In the genomic region with DNA sequence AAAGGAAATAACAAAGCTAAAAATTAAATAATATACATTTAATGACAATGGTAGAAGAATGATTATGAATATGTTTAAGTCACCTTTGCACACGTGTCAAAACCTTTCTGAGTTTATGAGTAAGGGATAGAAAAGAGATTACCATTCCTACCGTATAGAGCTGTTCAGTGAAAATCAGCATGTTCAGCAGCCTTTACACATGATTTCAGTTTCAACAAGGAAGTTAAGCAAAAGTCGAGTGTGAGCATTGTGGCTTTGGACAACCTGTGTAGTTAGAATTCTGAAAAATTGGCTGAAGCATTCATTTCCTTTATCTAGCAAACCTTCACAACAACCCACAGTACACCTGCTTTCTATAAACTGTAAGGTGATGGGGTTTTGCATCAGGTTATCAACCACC, we compare ENCODE assay signal across 18 cellular contexts.
DNase-seq lines count a peak whose midpoint lies in the region; ATAC-seq, FAIRE-seq and TF ChIP-seq lines count a peak whose summit lies in the region.
"Had no signal": no experiment of that assay in that cellular context is flagged by ENCODE, and none has a peak within 500 bp of the region (broad histone marks: within the 10 kb centered on the region; RNA-seq: fewer than 3 reads in every experiment).

No MANE protein-coding gene starts in this region.

- no peaks in the 10 kb centered on the region for H3K36me3 ChIP-seq in keratinocyte (ENCODE audit: control insufficient read depth in 2 of 2, extremely low read depth in 1 of 2, insufficient read depth in 2 of 2, low read length in 2 of 2)
- H3K36me3 ChIP-seq in neuronal stem cell (replicated peaks in 1 of 2; ENCODE audit: control insufficient read depth in 2 of 2, insufficient read depth in 2 of 2, low read length in 2 of 2) = no peaks in the 10 kb centered on the region
- H3K36me3 ChIP-seq in suprapubic skin = no peaks in the 10 kb centered on the region
- H3K36me3 ChIP-seq: gastroesophageal sphincter, neutrophil, uterus had no signal

- no peak overlapping the region for H2BK120ac ChIP-seq in neuronal stem cell (ENCODE audit: low read depth, low read length)

- H3K9ac ChIP-seq in keratinocyte (ENCODE audit: control insufficient read depth, extremely low read depth, insufficient read depth, low read length) (no peak overlapping the region), neuronal stem cell (ENCODE audit: low read depth, low read length, poor library complexity) (no peak overlapping the region)

- H3K27ac ChIP-seq in keratinocyte (ENCODE audit: control insufficient read depth, insufficient read depth, low read length) (no peak overlapping the region), neuronal stem cell (replicated peaks; ENCODE audit: low read length) (no peak overlapping the region), suprapubic skin (no peak overlapping the region)
- H3K27ac ChIP-seq: C4-2B, gastroesophageal sphincter, neutrophil, uterus had no signal

- no peaks in the 10 kb centered on the region for H3K79me2 ChIP-seq in keratinocyte (ENCODE audit: control insufficient read depth, insufficient read depth, low read length)

- no peak overlapping the region for H3K14ac ChIP-seq in neuronal stem cell (ENCODE audit: low read length)

- no peak for TF ChIP-seq CTCF in keratinocyte (optimal IDR thresholded peaks at IDR 0.05 in 1 of 3, IDR thresholded peaks at IDR 0.05 in 1 of 3, conservative IDR thresholded peaks at IDR 0.05 in 1 of 3; ENCODE audit: extremely low read depth in 1 of 3, insufficient read depth in 2 of 3, low read length in 3 of 3)
- TF ChIP-seq CTCF in suprapubic skin (IDR thresholded peaks at IDR 0.05) = no peak

- H3K4me3 ChIP-seq in keratinocyte (ENCODE audit: control insufficient read depth in 2 of 3, extremely low read depth in 1 of 3, insufficient read depth in 2 of 3, low read depth in 1 of 3, low read length in 3 of 3) (no peak overlapping the region), neuronal stem cell (ENCODE audit: low read length in 2 of 2) (no peak overlapping the region), suprapubic skin (no peak overlapping the region)
- H3K4me3 ChIP-seq: gastroesophageal sphincter, uterus had no signal

- FAIRE-seq in keratinocyte (lab: Jason Lieb, UNC) = peak; percentile 34

- no peak overlapping the region for H3K4me2 ChIP-seq in keratinocyte (ENCODE audit: control insufficient read depth, extremely low read depth, insufficient read depth, low read depth, low read length)
- H3K4me2 ChIP-seq in neuronal stem cell (ENCODE audit: insufficient read depth, low read length, poor library complexity, severe bottlenecking) = no peak overlapping the region

- ATAC-seq in GM18870 (IDR thresholded peaks at IDR 0.05; ENCODE audit: unreplicated experiment) (peak; percentile 94), GM21619 (IDR thresholded peaks at IDR 0.05; ENCODE audit: unreplicated experiment) (peak; percentile 72), HG03439 (IDR thresholded peaks at IDR 0.05; ENCODE audit: unreplicated experiment) (peak; percentile 79)
- ATAC-seq: activated T-cell treated with anti-CD3 and anti-CD28 coated beads, Interleukin-2, amount 50 U/mL, for 4 hours; gastroesophageal sphincter; Panc1 had no signal

- H2AK5ac ChIP-seq in neuronal stem cell (ENCODE audit: low read depth, low read length) = no peak overlapping the region

- no peak overlapping the region for H2BK12ac ChIP-seq in neuronal stem cell (ENCODE audit: low read length)

- no peaks in the 10 kb centered on the region for H4K20me1 ChIP-seq in keratinocyte (ENCODE audit: control insufficient read depth, extremely low read depth, insufficient read depth, low read length)

- H4K91ac ChIP-seq in neuronal stem cell (ENCODE audit: low read depth, low read length, poor library complexity) = no peak overlapping the region

- H3K23ac ChIP-seq in neuronal stem cell (ENCODE audit: low read depth, low read length, poor library complexity) = no peak overlapping the region

- H4K8ac ChIP-seq in neuronal stem cell (ENCODE audit: low read depth, low read length) = no peak overlapping the region

- H3K9me3 ChIP-seq in keratinocyte (ENCODE audit: control insufficient read depth, low read depth, low read length) = no peaks in the 10 kb centered on the region
- no peaks in the 10 kb centered on the region for H3K9me3 ChIP-seq in neuronal stem cell (replicated peaks in 1 of 2; ENCODE audit: control insufficient read depth in 2 of 2, insufficient read depth in 1 of 2, low read depth in 1 of 2, low read length in 2 of 2)
- H3K9me3 ChIP-seq in suprapubic skin = no peaks in the 10 kb centered on the region
- H3K9me3 ChIP-seq: gastroesophageal sphincter, neutrophil, uterus had no signal

- H3K4ac ChIP-seq in neuronal stem cell (ENCODE audit: low read length) = no peak overlapping the region

- no peak for TF ChIP-seq EP300 in suprapubic skin (IDR thresholded peaks at IDR 0.05)

- H2BK15ac ChIP-seq in neuronal stem cell (ENCODE audit: low read length) = no peak overlapping the region

- H2BK5ac ChIP-seq in neuronal stem cell (ENCODE audit: low read length) = no peak overlapping the region

- no peaks in the 10 kb centered on the region for H3K4me1 ChIP-seq in keratinocyte (ENCODE audit: control insufficient read depth, extremely low read depth, insufficient read depth, low read length)
- H3K4me1 ChIP-seq in neuronal stem cell (ENCODE audit: control insufficient read depth in 2 of 2, insufficient read depth in 1 of 2, low read depth in 1 of 2, low read length in 2 of 2) = no peaks in the 10 kb centered on the region
- H3K4me1 ChIP-seq in suprapubic skin = no peaks in the 10 kb centered on the region
- H3K4me1 ChIP-seq: gastroesophageal sphincter, uterus had no signal

- DNase-seq in keratinocyte (ENCODE audit: low read depth, low spot score) (no peak), neuronal stem cell (ENCODE audit: low spot score) (no peak), kidney tubule cell (ENCODE audit: low spot score) (no peak), suprapubic skin (ENCODE audit: low spot score in 2 of 2) (no peak)
- DNase-seq: activated CD4-positive, alpha-beta T cell treated with anti-CD3 and anti-CD28 coated beads, Interleukin-2, amount 10 ng/mL, durations not matched to agents 7 days and 5 days; activated T-cell treated with anti-CD3 and anti-CD28 coated beads, Interleukin-2, amount 50 U/mL, for 4 hours; cerebellar nuclear complex; mesendoderm; NCI-H1048; stimulated activated naive CD4-positive, alpha-beta T cell treated with Interleukin-2 at 50 U/mL for 16 hours; uterus had no signal

- dilution Hi-C loops in keratinocyte (cut with MboI; ENCODE audit: extremely low pct_ligation_motif_present, low sequenced_read_pairs) = no loop called here

- H2AFZ ChIP-seq in keratinocyte (ENCODE audit: control insufficient read depth, low read length) (no peak overlapping the region), neuronal stem cell (ENCODE audit: low read length) (no peak overlapping the region)

- H3K79me1 ChIP-seq in neuronal stem cell (ENCODE audit: low read depth, low read length) = no peaks in the 10 kb centered on the region

- WGBS in neuronal stem cell (ENCODE audit: extremely low coverage in 2 of 2, insufficient read length in 2 of 2, insufficient replicate concordance in 1 of 2), 2 donors = no CpG with 5 or more reads among the region's 3 CpGs
- 79% methylated on average over 3 of the region's 3 CpGs for WGBS in suprapubic skin

- no peak overlapping the region for H3K18ac ChIP-seq in neuronal stem cell (ENCODE audit: low read length)

- TF ChIP-seq POLR2A in suprapubic skin (IDR thresholded peaks at IDR 0.05) = no peak

- no peaks in the 10 kb centered on the region for H3K9me1 ChIP-seq in keratinocyte (ENCODE audit: control insufficient read depth, extremely low read depth, insufficient read depth, low read length)

- H3K27me3 ChIP-seq in keratinocyte (ENCODE audit: control insufficient read depth, extremely low read depth, insufficient read depth, low read length) = no peaks in the 10 kb centered on the region
- no peaks in the 10 kb centered on the region for H3K27me3 ChIP-seq in neuronal stem cell (ENCODE audit: control insufficient read depth in 3 of 3, insufficient read depth in 3 of 3, low read depth in 1 of 3, low read length in 3 of 3)
- H3K27me3 ChIP-seq in suprapubic skin = no peaks in the 10 kb centered on the region
- H3K27me3 ChIP-seq: gastroesophageal sphincter, neutrophil, uterus had no signal
